ENCODE assay signal across 1 cellular context in genomic region chr2:21118302-21118920, GRCh38.
TF ChIP-seq lines count a peak whose summit lies in the region.

No MANE protein-coding gene starts in this region.

TF ChIP-seq in HepG2, 621 proteins besides CTCF, POLR2A, EP300 and RAD21 (continued from another document and continues in another):
- no peak for TF ChIP-seq ATF6 (CRISPR knock-in tag; conservative IDR thresholded peaks at IDR 0.05)
- TF ChIP-seq, protein P1, sequence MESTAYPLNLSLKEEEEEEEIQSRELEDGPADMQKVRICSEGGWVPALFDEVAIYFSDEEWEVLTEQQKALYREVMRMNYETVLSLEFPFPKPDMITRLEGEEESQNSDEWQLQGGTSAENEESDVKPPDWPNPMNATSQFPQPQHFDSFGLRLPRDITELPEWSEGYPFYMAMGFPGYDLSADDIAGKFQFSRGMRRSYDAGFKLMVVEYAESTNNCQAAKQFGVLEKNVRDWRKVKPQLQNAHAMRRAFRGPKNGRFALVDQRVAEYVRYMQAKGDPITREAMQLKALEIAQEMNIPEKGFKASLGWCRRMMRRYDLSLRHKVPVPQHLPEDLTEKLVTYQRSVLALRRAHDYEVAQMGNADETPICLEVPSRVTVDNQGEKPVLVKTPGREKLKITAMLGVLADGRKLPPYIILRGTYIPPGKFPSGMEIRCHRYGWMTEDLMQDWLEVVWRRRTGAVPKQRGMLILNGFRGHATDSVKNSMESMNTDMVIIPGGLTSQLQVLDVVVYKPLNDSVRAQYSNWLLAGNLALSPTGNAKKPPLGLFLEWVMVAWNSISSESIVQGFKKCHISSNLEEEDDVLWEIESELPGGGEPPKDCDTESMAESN (CRISPR knock-in tag; conservative IDR thresholded peaks at IDR 0.05), result no peak
- no peak for TF ChIP-seq ZKSCAN1 (IDR thresholded peaks at IDR 0.05; ENCODE audit: low read length)
- TF ChIP-seq KLF13 (CRISPR knock-in tag; IDR thresholded peaks at IDR 0.05), result no peak
- TF ChIP-seq SPEN (CRISPR knock-in tag; IDR thresholded peaks at IDR 0.05; ENCODE audit: low read depth), result no peak
- no peak for TF ChIP-seq ZFP41 (CRISPR knock-in tag; IDR thresholded peaks at IDR 0.05; ENCODE audit: borderline replicate concordance)
- TF ChIP-seq PHF21A (CRISPR knock-in tag; IDR thresholded peaks at IDR 0.05), result no peak
- peak in 1 of 2 experiments; percentile 61; a peak in 2 of 4 replicates for TF ChIP-seq NR2F1 (CRISPR knock-in tag; IDR thresholded peaks at IDR 0.05)
- TF ChIP-seq TSC22D2 (CRISPR knock-in tag; IDR thresholded peaks at IDR 0.05; ENCODE audit: borderline replicate concordance), result no peak
- no peak for TF ChIP-seq KLF12 (CRISPR knock-in tag; IDR thresholded peaks at IDR 0.05; ENCODE audit: borderline replicate concordance)
- no peak for TF ChIP-seq HMGXB3 (CRISPR knock-in tag; IDR thresholded peaks at IDR 0.05; ENCODE audit: borderline replicate concordance)
- no peak for TF ChIP-seq NFATC3 (CRISPR knock-in tag; IDR thresholded peaks at IDR 0.05)
- TF ChIP-seq, protein P2, sequence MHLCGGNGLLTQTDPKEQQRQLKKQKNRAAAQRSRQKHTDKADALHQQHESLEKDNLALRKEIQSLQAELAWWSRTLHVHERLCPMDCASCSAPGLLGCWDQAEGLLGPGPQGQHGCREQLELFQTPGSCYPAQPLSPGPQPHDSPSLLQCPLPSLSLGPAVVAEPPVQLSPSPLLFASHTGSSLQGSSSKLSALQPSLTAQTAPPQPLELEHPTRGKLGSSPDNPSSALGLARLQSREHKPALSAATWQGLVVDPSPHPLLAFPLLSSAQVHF (CRISPR knock-in tag; IDR thresholded peaks at IDR 0.05), result no peak
- TF ChIP-seq RFXAP (CRISPR knock-in tag; IDR thresholded peaks at IDR 0.05; ENCODE audit: borderline replicate concordance), result no peak
- TF ChIP-seq GATAD1 (CRISPR knock-in tag; IDR thresholded peaks at IDR 0.05), result peak; percentile 41; the same call in 1 of the 2 replicates
- no peak for TF ChIP-seq NR0B2 (CRISPR knock-in tag; IDR thresholded peaks at IDR 0.05)
- no peak for TF ChIP-seq NFKBIZ (CRISPR knock-in tag; IDR thresholded peaks at IDR 0.05)
- no peak for TF ChIP-seq ZNF382 (CRISPR knock-in tag; IDR thresholded peaks at IDR 0.05; ENCODE audit: borderline replicate concordance)
- TF ChIP-seq RFX5 (IDR thresholded peaks at IDR 0.05; ENCODE audit: low read depth, low read length), result no peak
- TF ChIP-seq PHF8 (CRISPR knock-in tag; IDR thresholded peaks at IDR 0.05), result no peak
- TF ChIP-seq ELF4 (CRISPR knock-in tag; IDR thresholded peaks at IDR 0.05; ENCODE audit: borderline replicate concordance), result no peak
- no peak for TF ChIP-seq ARID5B (CRISPR knock-in tag; IDR thresholded peaks at IDR 0.05)
- 0 out of 2 replicates have a peak, but pooled peaks have one; percentile 41 for TF ChIP-seq MIXL1 (CRISPR knock-in tag; IDR thresholded peaks at IDR 0.05)
- TF ChIP-seq, protein P3, sequence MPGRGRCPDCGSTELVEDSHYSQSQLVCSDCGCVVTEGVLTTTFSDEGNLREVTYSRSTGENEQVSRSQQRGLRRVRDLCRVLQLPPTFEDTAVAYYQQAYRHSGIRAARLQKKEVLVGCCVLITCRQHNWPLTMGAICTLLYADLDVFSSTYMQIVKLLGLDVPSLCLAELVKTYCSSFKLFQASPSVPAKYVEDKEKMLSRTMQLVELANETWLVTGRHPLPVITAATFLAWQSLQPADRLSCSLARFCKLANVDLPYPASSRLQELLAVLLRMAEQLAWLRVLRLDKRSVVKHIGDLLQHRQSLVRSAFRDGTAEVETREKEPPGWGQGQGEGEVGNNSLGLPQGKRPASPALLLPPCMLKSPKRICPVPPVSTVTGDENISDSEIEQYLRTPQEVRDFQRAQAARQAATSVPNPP (CRISPR knock-in tag; IDR thresholded peaks at IDR 0.05), result no peak
- TF ChIP-seq CREM (IDR thresholded peaks at IDR 0.05), result no peak
- no peak for TF ChIP-seq CREM (CRISPR knock-in tag; IDR thresholded peaks at IDR 0.05)
- 0 out of 2 replicates have a peak, but pooled peaks have one; percentile 18 for TF ChIP-seq NCOA2 (CRISPR knock-in tag; IDR thresholded peaks at IDR 0.05)
- no peak for TF ChIP-seq ZMAT3 (CRISPR knock-in tag; conservative IDR thresholded peaks at IDR 0.05)
- no peak for TF ChIP-seq ZNF10 (CRISPR knock-in tag; IDR thresholded peaks at IDR 0.05; ENCODE audit: borderline replicate concordance, low read depth)
- TF ChIP-seq ASH2L (IDR thresholded peaks at IDR 0.05; ENCODE audit: insufficient read length, low read depth, low read length), result no peak
- no peak for TF ChIP-seq ZFP1 (CRISPR knock-in tag; IDR thresholded peaks at IDR 0.05)
- TF ChIP-seq CCAR2 (optimal IDR thresholded peaks at IDR 0.05; ENCODE audit: low read depth, low read length), result no peak
- TF ChIP-seq MTF2 (CRISPR knock-in tag; IDR thresholded peaks at IDR 0.05; ENCODE audit: borderline replicate concordance), result no peak
- TF ChIP-seq CEBPG (CRISPR knock-in tag; IDR thresholded peaks at IDR 0.05), result no peak; the same call in 1 of the 2 replicates
- TF ChIP-seq, protein P4, sequence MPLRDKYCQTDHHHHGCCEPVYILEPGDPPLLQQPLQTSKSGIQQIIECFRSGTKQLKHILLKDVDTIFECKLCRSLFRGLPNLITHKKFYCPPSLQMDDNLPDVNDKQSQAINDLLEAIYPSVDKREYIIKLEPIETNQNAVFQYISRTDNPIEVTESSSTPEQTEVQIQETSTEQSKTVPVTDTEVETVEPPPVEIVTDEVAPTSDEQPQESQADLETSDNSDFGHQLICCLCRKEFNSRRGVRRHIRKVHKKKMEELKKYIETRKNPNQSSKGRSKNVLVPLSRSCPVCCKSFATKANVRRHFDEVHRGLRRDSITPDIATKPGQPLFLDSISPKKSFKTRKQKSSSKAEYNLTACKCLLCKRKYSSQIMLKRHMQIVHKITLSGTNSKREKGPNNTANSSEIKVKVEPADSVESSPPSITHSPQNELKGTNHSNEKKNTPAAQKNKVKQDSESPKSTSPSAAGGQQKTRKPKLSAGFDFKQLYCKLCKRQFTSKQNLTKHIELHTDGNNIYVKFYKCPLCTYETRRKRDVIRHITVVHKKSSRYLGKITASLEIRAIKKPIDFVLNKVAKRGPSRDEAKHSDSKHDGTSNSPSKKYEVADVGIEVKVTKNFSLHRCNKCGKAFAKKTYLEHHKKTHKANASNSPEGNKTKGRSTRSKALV (CRISPR knock-in tag; IDR thresholded peaks at IDR 0.05), result no peak
- TF ChIP-seq SNAI1 (CRISPR knock-in tag; IDR thresholded peaks at IDR 0.05; ENCODE audit: borderline replicate concordance), result no peak
- TF ChIP-seq ATF2 (CRISPR knock-in tag; IDR thresholded peaks at IDR 0.05), result no peak
- no peak for TF ChIP-seq ZNF879 (CRISPR knock-in tag; IDR thresholded peaks at IDR 0.05)
- TF ChIP-seq PLRG1 (conservative IDR thresholded peaks at IDR 0.05), result no peak
- TF ChIP-seq ZNF569 (CRISPR knock-in tag; IDR thresholded peaks at IDR 0.05; ENCODE audit: borderline replicate concordance), result no peak
- TF ChIP-seq, protein P5, sequence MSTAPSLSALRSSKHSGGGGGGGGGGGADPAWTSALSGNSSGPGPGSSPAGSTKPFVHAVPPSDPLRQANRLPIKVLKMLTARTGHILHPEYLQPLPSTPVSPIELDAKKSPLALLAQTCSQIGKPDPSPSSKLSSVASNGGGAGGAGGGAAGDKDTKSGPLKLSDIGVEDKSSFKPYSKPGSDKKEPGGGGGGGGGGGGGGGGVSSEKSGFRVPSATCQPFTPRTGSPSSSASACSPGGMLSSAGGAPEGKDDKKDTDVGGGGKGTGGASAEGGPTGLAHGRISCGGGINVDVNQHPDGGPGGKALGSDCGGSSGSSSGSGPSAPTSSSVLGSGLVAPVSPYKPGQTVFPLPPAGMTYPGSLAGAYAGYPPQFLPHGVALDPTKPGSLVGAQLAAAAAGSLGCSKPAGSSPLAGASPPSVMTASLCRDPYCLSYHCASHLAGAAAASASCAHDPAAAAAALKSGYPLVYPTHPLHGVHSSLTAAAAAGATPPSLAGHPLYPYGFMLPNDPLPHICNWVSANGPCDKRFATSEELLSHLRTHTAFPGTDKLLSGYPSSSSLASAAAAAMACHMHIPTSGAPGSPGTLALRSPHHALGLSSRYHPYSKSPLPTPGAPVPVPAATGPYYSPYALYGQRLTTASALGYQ (CRISPR knock-in tag; IDR thresholded peaks at IDR 0.05), result no peak
- TF ChIP-seq ZNF160 (CRISPR knock-in tag; IDR thresholded peaks at IDR 0.05), result no peak
- no peak for TF ChIP-seq ATF7 (IDR thresholded peaks at IDR 0.05)
- no peak for TF ChIP-seq ATF7 (CRISPR knock-in tag; IDR thresholded peaks at IDR 0.05)
- TF ChIP-seq ZNF331 (CRISPR knock-in tag; IDR thresholded peaks at IDR 0.05), result no peak
- TF ChIP-seq ZNF337 (CRISPR knock-in tag; IDR thresholded peaks at IDR 0.05; ENCODE audit: borderline replicate concordance, low read depth), result no peak
- no peak for TF ChIP-seq GPN1 (CRISPR knock-in tag; IDR thresholded peaks at IDR 0.05; ENCODE audit: borderline replicate concordance)
